ENCODE assay signal across 14 cellular contexts in the genomic region with DNA sequence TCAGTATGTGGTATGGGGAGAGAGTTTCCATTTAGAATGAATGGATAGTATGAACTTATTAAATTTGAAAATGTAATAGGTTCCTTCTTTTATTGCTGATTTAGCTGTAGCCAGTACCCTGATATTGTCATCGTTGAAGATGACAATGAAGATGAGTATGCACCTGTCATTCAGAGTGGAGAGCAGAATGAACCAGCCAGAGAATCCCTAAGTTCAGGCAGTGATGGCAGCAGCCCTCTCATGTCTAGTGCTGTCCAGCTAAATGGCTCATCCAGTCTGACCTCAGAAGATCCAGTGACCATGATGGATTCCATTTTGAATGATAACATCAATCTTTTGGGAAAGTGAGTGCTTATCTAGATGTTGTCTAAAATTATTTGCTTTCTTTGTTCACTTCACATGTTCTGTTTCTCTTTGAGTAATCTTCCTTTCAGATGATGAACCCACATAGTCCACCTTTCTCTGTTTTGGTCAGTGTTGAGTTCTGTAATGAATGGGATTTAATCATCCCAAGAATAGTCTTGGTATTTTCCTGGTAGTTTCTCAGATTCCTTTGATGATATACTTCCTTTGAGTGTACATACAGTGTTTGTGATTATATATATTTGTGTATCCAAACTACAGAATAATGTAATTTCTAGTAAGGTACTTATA. TPM values are rescaled to one million over a fixed set of nuclear protein-coding genes. Genes with fewer than 3 reads are reported as not detected.
DNase-seq lines count a peak whose midpoint lies in the region; ATAC-seq and FAIRE-seq lines count a peak whose summit lies in the region.
"Had no signal": no experiment of that assay in that cellular context is flagged by ENCODE, and none has a peak within 500 bp of the region (broad histone marks: within the 10 kb centered on the region; RNA-seq: fewer than 3 reads in every experiment).

No MANE protein-coding gene starts in this region.

- ATAC-seq in GM19025 (IDR thresholded peaks at IDR 0.05; ENCODE audit: low read depth, unreplicated experiment) = peak; percentile 85
- peak; percentile 93 for ATAC-seq in HG02588 (IDR thresholded peaks at IDR 0.05; ENCODE audit: unreplicated experiment)
- peak; percentile 74 for ATAC-seq in HG03354 (IDR thresholded peaks at IDR 0.05; ENCODE audit: poor library complexity, severe bottlenecking, unreplicated experiment)
- ATAC-seq: left ventricle myocardium superior had no signal

- no peak for DNase-seq in posterior vena cava (ENCODE audit: low spot score)
- no peak for DNase-seq in cerebellar nuclear complex (lab: John Stamatoyannopoulos, UW)
- no peak for DNase-seq in NCI-H1092 treated with DMSO at 0.1 percent for 48 hours (lab: John Stamatoyannopoulos, UW)
- DNase-seq in stimulated activated CD4-positive, alpha-beta T cell treated with anti-CD3 and anti-CD28 coated beads, Interleukin-4, amount 100 ng/mL, for 1 hour = no peak
- DNase-seq: aorta; DMS79; effector CD4-positive, alpha-beta T cell; left ventricle myocardium superior; NCI-H2029 treated with DMSO at 0.1 percent for 48 hours; stimulated activated CD4-positive, alpha-beta T cell treated with anti-CD3 and anti-CD28 coated beads, Interleukin-12 subunit alpha, Interleukin-12 subunit beta, amount 100 ng/mL, for 4 hours had no signal

- peak; percentile 44 for FAIRE-seq in G401.6 (lab: Jason Lieb, UNC)

- intact Hi-C loops in posterior vena cava (cut with DNase I) = no loop called here

RNA-seq across cellular contexts. Expression of gene HSF2, which starts 23.3 kb away (rescaled TPM):
- 10 to 100 TPM in 1 of 2 donors, 1 to 10 TPM in 1; 7.8 to 12.7 TPM for total RNA-seq in posterior vena cava

RNA-seq across cellular contexts. Expression of gene SERINC1, which starts 48.9 kb away (rescaled TPM):
- 100 to 1,000 TPM; 229 to 271 TPM for total RNA-seq in posterior vena cava
